Comparison of ENCODE assay signal across 8 cellular contexts in genomic region chr14:104751539-104752337, GRCh38. TPM values are rescaled to one million over a fixed set of nuclear protein-coding genes. Genes with fewer than 3 reads are reported as not detected.
DNase-seq lines count a peak whose midpoint lies in the region; ATAC-seq, FAIRE-seq and TF ChIP-seq lines count a peak whose summit lies in the region.

No MANE protein-coding gene starts in this region.

- TF ChIP-seq RAD21 in IMR-90 (IDR thresholded peaks at IDR 0.05; ENCODE audit: low read length) (no peak), K562 (CRISPR knock-in tag; conservative IDR thresholded peaks at IDR 0.05 in 1 of 2, IDR thresholded peaks at IDR 0.05 in 1 of 2) (peak in 1 of 2 experiments; percentile 51; a peak in 2 of 4 replicates)

- TF ChIP-seq EP300 in K562 (IDR thresholded peaks at IDR 0.05; ENCODE audit: low read length) = no peak

- no peak for ATAC-seq in IMR-90 (ENCODE audit: low read depth)
- ATAC-seq in K562 = peak; percentile 52
- ATAC-seq in HG02798 (IDR thresholded peaks at IDR 0.05; ENCODE audit: poor library complexity, unreplicated experiment) = no peak
- ATAC-seq in GM18873 (IDR thresholded peaks at IDR 0.05; ENCODE audit: low FRiP score, unreplicated experiment) = no peak
- ATAC-seq in HG03135 (IDR thresholded peaks at IDR 0.05; ENCODE audit: unreplicated experiment) = no peak
- ATAC-seq in GM19395 (IDR thresholded peaks at IDR 0.05; ENCODE audit: unreplicated experiment) = no peak

- no peak overlapping the region for H4K91ac ChIP-seq in IMR-90 (ENCODE audit: insufficient read depth, low read depth, low read length)

- CTCF ChIA-PET in A673 (lab: Charles Lee) = interaction anchor here (1.0 to 1.5 kb wide), 2 partner anchors 17 to 19 kb away, joined by 4 to 5 read pairs; no protein-coding TSS in a partner anchor
- CTCF ChIA-PET in IMR-90 (lab: Yijun Ruan, JAX) = no interaction called here
- CTCF ChIA-PET in K562 (lab: Yijun Ruan, JAX; ENCODE audit: low intra/inter-chr PET ratio) = no interaction called here

- BruUV-seq in A673 (replicated peaks; lab: Mats Ljungman, UMichigan) (TSS peak; percentile 71), IMR-90 (replicated peaks; lab: Mats Ljungman, UMichigan) (no TSS peak), K562 (replicated peaks; lab: Mats Ljungman, UMichigan) (no TSS peak)

- peaks cover 32% of the 10 kb centered on the region for H4K20me1 ChIP-seq in IMR-90 (ENCODE audit: insufficient read depth, low read length)
- 0 out of 2 replicates have a peak, but pooled peaks cover 8% of the 10 kb centered on the region for H4K20me1 ChIP-seq in K562 (replicated peaks; ENCODE audit: control insufficient read depth, insufficient read depth, low read length)

- H3K4me2 ChIP-seq in IMR-90 (ENCODE audit: low read depth, low read length) (peak overlapping the region; percentile 87), K562 (ENCODE audit: insufficient read depth, low read length) (peak overlapping the region; percentile 86)

- H2AK5ac ChIP-seq in IMR-90 (ENCODE audit: low read depth, low read length) = no peak overlapping the region

- no peak overlapping the region for H4K5ac ChIP-seq in IMR-90 (ENCODE audit: low read depth, low read length)

- H2BK5ac ChIP-seq in IMR-90 (ENCODE audit: low read depth, low read length, poor library complexity, severe bottlenecking) = peak overlapping the region; percentile 33

- H3K27ac ChIP-seq in A673 (ENCODE audit: low read depth, low read length, poor library complexity, severe bottlenecking) = peak overlapping the region; percentile 97
- peak overlapping the region; percentile 54; the same call in 1 of the 2 replicates for H3K27ac ChIP-seq in IMR-90 (ENCODE audit: insufficient read depth, low read length)
- peak overlapping the region; percentile 99 for H3K27ac ChIP-seq in K562 (ENCODE audit: extremely low read depth, low read depth, low read length)

- peak overlapping the region; percentile 81 for H2AK9ac ChIP-seq in IMR-90 (replicated peaks; ENCODE audit: low read depth, low read length, poor library complexity)

- H3K27me3 ChIP-seq in A673 (replicated peaks; ENCODE audit: insufficient read depth, low read depth, low read length, poor library complexity) (no peaks in the 10 kb centered on the region), IMR-90 (ENCODE audit: control insufficient read depth, insufficient read depth, low read length) (no peaks in the 10 kb centered on the region), K562 (ENCODE audit: control insufficient read depth in 2 of 2, insufficient read depth in 2 of 2, low read length in 2 of 2) (no peaks in the 10 kb centered on the region)

- H3K9me3 ChIP-seq in A673 (ENCODE audit: low read depth, low read length, poor library complexity, severe bottlenecking) (no peaks in the 10 kb centered on the region), IMR-90 (ENCODE audit: control insufficient read depth, insufficient read depth, low read length) (no peaks in the 10 kb centered on the region), K562 (replicated peaks; ENCODE audit: control insufficient read depth, insufficient read depth, low read depth, low read length) (0 out of 2 replicates have a peak, but pooled peaks cover 4% of the 10 kb centered on the region)

- no peak overlapping the region for H2BK15ac ChIP-seq in IMR-90 (ENCODE audit: low read depth, low read length)

- no peak overlapping the region for H3K27ac Mint-ChIP-seq in mesothelial cell of epicardium

- H4K8ac ChIP-seq in IMR-90 (ENCODE audit: low read depth in 2 of 2, low read length in 2 of 2) = peak overlapping the region; percentile 64 to 79; a peak in 2 of 4 replicates

- peaks cover 26% of the 10 kb centered on the region for H3K79me2 ChIP-seq in K562 (ENCODE audit: control insufficient read depth, insufficient read depth, low read length)

- H3K4me1 ChIP-seq in A673 (ENCODE audit: insufficient read depth, low read length, poor library complexity, severe bottlenecking) (peaks cover 8% of the 10 kb centered on the region), IMR-90 (ENCODE audit: control insufficient read depth, insufficient read depth, low read length) (peaks cover 25% of the 10 kb centered on the region), K562 (replicated peaks in 1 of 2; ENCODE audit: control insufficient read depth in 2 of 2, insufficient read depth in 2 of 2, low read length in 2 of 2) (peaks cover 9 to 44% of the 10 kb centered on the region in 2 experiments; a peak in 3 of 5 replicates)

- 82% methylated on average over 23 of the region's 79 CpGs; no CpG with 5 or more reads in 1 of the 2 experiments for WGBS in IMR-90 (ENCODE audit: extremely low coverage in 2 of 2, insufficient read length in 1 of 2), 2 experiments
- 2% methylated on average over 11 of the region's 79 CpGs for WGBS in K562 (ENCODE audit: insufficient coverage, low coverage, missing lambda C conversion rate)

- H3K4me3 ChIP-seq in A673 (ENCODE audit: low read depth, low read length, poor library complexity, severe bottlenecking) (peak overlapping the region; percentile 100), IMR-90 (ENCODE audit: insufficient read depth, low read depth, low read length) (peak overlapping the region; percentile 46; the same call in 1 of the 2 replicates), K562 (peak overlapping the region; percentile 98)

- no peak for DNase-seq in A673 (ENCODE audit: low spot score)
- DNase-seq in IMR-90 = no peak
- DNase-seq in K562 (ENCODE audit: extremely low read depth in 1 of 4, low spot score in 3 of 4) = peak; percentile 45 to 63 (median 55)
- DNase-seq in mesothelial cell of epicardium (ENCODE audit: low spot score in 2 of 2, unreplicated experiment in 2 of 2) = no peak

- no peak for TF ChIP-seq POLR2A in IMR-90 (IDR thresholded peaks at IDR 0.05; ENCODE audit: low read depth, low read length)
- TF ChIP-seq POLR2A in K562 (conservative IDR thresholded peaks at IDR 0.05) = no peak

- in situ Hi-C loops in IMR-90 (cut with MboI; ENCODE audit: low sequenced_read_pairs) (no loop called here), K562 (cut with MboI) (no loop called here)

- peak overlapping the region; percentile 52; the same call in 1 of the 2 replicates for H3K4ac ChIP-seq in IMR-90 (ENCODE audit: low read depth, low read length)

- no peak overlapping the region for H3K23ac ChIP-seq in IMR-90 (ENCODE audit: low read depth, low read length)

- H2BK20ac ChIP-seq in IMR-90 (ENCODE audit: low read depth, low read length) = no peak overlapping the region

- 0 out of 2 replicates have a peak overlapping the region, but pooled peaks have one; percentile 52 for H3K56ac ChIP-seq in IMR-90 (ENCODE audit: extremely low read depth, insufficient read depth, low read length)

- H3K27me3 Mint-ChIP-seq in mesothelial cell of epicardium (ENCODE audit: low read depth) = no peaks in the 10 kb centered on the region

- peak overlapping the region; percentile 65; the same call in 1 of the 2 replicates for H2BK120ac ChIP-seq in IMR-90 (ENCODE audit: low read depth, low read length)

- H3K14ac ChIP-seq in IMR-90 (replicated peaks; ENCODE audit: low read depth, low read length) = no peak overlapping the region

- no peaks in the 10 kb centered on the region for H3K9me3 Mint-ChIP-seq in mesothelial cell of epicardium

- no peak for FAIRE-seq in K562 (lab: Jason Lieb, UNC)

- peaks cover 2 to 33% of the 10 kb centered on the region in 2 experiments; a peak in 2 of 4 replicates for H3K79me1 ChIP-seq in IMR-90 (ENCODE audit: low read depth in 1 of 2, low read length in 2 of 2)

- peaks cover 11% of the 10 kb centered on the region for H3K9me1 ChIP-seq in IMR-90 (ENCODE audit: insufficient read depth, low read length)
- H3K9me1 ChIP-seq in K562 (ENCODE audit: control insufficient read depth, insufficient read depth, low read length) = no peaks in the 10 kb centered on the region

- peaks cover 30% of the 10 kb centered on the region for H3K4me1 Mint-ChIP-seq in mesothelial cell of epicardium

- peak overlapping the region; percentile 69; the same call in 1 of the 2 replicates for H3K9ac ChIP-seq in IMR-90 (ENCODE audit: low read depth, low read length)
- peak overlapping the region; percentile 92 to 94 for H3K9ac ChIP-seq in K562 (ENCODE audit: insufficient read depth in 1 of 2, low read depth in 2 of 2, low read length in 2 of 2)

- no peaks in the 10 kb centered on the region for H3K36me3 Mint-ChIP-seq in mesothelial cell of epicardium

- POLR2A ChIA-PET in A673 (lab: Charles Lee; ENCODE audit: low non-redundant PET) (interaction anchor here (0.7 to 1.1 kb wide), 2 partner anchors 59 to 73 kb away, joined by 3 to 4 read pairs; no protein-coding TSS in a partner anchor), IMR-90 (lab: Charles Lee; ENCODE audit: unreplicated experiment) (no interaction called here), K562 (lab: Yijun Ruan, JAX) (interaction anchor here (0.7 to 2.0 kb wide), 9 partner anchors 9 to 75 kb away, joined by 3 to 7 read pairs (median 4); partner anchors contain the start of gene ADSS1)

- peak overlapping the region; percentile 90 for H3K4me3 Mint-ChIP-seq in mesothelial cell of epicardium

- H3K18ac ChIP-seq in IMR-90 (ENCODE audit: low read depth, low read length) = no peak overlapping the region

- H3K36me3 ChIP-seq in A673 (ENCODE audit: insufficient read depth, low read length, poor library complexity, severe bottlenecking) = peaks cover 6% of the 10 kb centered on the region
- peaks cover 15% of the 10 kb centered on the region for H3K36me3 ChIP-seq in IMR-90 (ENCODE audit: control insufficient read depth, insufficient read depth, low read length)
- H3K36me3 ChIP-seq in K562 (ENCODE audit: control insufficient read depth, insufficient read depth, low read length) = peaks cover 22% of the 10 kb centered on the region; the same call in 2 of the 3 replicates

- H2AFZ ChIP-seq in IMR-90 (replicated peaks; ENCODE audit: low read length, poor library complexity) = peak overlapping the region; percentile 93
- H2AFZ ChIP-seq in K562 (ENCODE audit: low read depth, low read length) = peak overlapping the region; percentile 98

- intact Hi-C loops in A673 (cut with micrococcal nuclease; ENCODE audit: unreplicated experiment) = no loop called here
- intact Hi-C loops in IMR-90 (cut with micrococcal nuclease) = no loop called here
- intact Hi-C loops in K562 (cut with micrococcal nuclease) = loop anchor here (5.0 kb wide), 1 partner anchor 76 kb away; no protein-coding TSS in a partner anchor

- dilution Hi-C loops in IMR-90 (cut with HindIII; ENCODE audit: low sequenced_read_pairs, unreplicated experiment) = no loop called here

- TF ChIP-seq CTCF in A673 (conservative IDR thresholded peaks at IDR 0.05; ENCODE audit: low read depth, low read length) (no peak), IMR-90 (conservative IDR thresholded peaks at IDR 0.05; ENCODE audit: low read depth, low read length) (no peak), K562 (IDR thresholded peaks at IDR 0.05 in 2 of 3, conservative IDR thresholded peaks at IDR 0.05 in 1 of 3; ENCODE audit: insufficient read depth in 2 of 3, low read depth in 1 of 3, low read length in 3 of 3) (peak; percentile 53 to 71 (median 57); a peak in 5 of 6 replicates), mesothelial cell of epicardium (IDR thresholded peaks at IDR 0.05; ENCODE audit: unreplicated experiment) (no peak)

RNA-seq across cellular contexts. Expression of gene SIVA1, which starts 1.2 kb away (rescaled TPM):
- total RNA-seq in A673 (2021) (79.6 and 83.0 TPM in 2 replicates), IMR-90 (2012; rRNA removed) (132 and 166 TPM in 2 replicates), K562 (2014; rRNA removed) (186 and 216 TPM in 2 replicates), K562 (2014; rRNA removed; fragmentation: Illumina TruSeq; extraction: Trizol) (4.8 and 6.1 TPM in 2 replicates), K562 (2015; rRNA removed; fragmentation: Illumina TruSeq; extraction: Trizol) (55.9 and 57.8 TPM in 2 replicates), K562 (2021) (111 and 113 TPM in 2 replicates), mesothelial cell of epicardium (68.7 to 70.9 TPM (median 70.9 TPM) in 3 replicates)
- polyA plus RNA-seq in IMR-90 (2012; rRNA removed) (184 and 248 TPM in 2 replicates), K562 (2011; rRNA removed) (54.2 and 66.2 TPM in 2 replicates), K562 (2014; fragmentation: Illumina TruSeq; extraction: Trizol) (7.8 and 43.9 TPM in 2 replicates), K562 (2014; fragmentation: Nextera tagmentation; extraction: Ambion mirVana) (10 to 100 TPM in 1 of 2 experiments, 1 to 10 TPM in 1; 4.2 to 20.6 TPM), K562 (2014; rRNA removed) (138 and 148 TPM in 2 replicates)
- 392 and 403 TPM in 2 replicates for polyA plus RNA-seq in IMR-90 (2012; cell fraction: cytosol; rRNA removed)
- polyA plus RNA-seq in IMR-90 (2012; cell fraction: nucleus; rRNA removed; ENCODE audit: low replicate concordance) = 69.2 and 188 TPM in 2 replicates
- 12.2 and 40.0 TPM in 2 replicates for total RNA-seq in K562 (2011; cell fraction: chromatin; rRNA removed; ENCODE audit: low replicate concordance)
- total RNA-seq in K562 (2011; cell fraction: nucleolus; rRNA removed) = 43.4 and 62.2 TPM in 2 replicates
- total RNA-seq in K562 (2011; cell fraction: nucleoplasm; rRNA removed) = 31.2 and 34.7 TPM in 2 replicates
- 115 and 354 TPM in 2 replicates for polyA plus RNA-seq in K562 (2011; cell fraction: cytosol; rRNA removed)
- polyA plus RNA-seq in K562 (2011; cell fraction: nucleus; rRNA removed) = 75.6 and 121 TPM in 2 replicates
- polyA plus RNA-seq in K562 (2012) = 69.5 and 80.9 TPM in 2 replicates
- 6.6 and 10.6 TPM in 2 replicates for polyA minus RNA-seq in K562 (2011; rRNA and poly(A)+ RNA removed)
- polyA minus RNA-seq in K562 (2011; cell fraction: cytosol; rRNA and poly(A)+ RNA removed) = 31.0 and 34.2 TPM in 2 replicates
- polyA minus RNA-seq in K562 (2011; cell fraction: nucleus; rRNA and poly(A)+ RNA removed) = 16.2 and 20.1 TPM in 2 replicates

RNA-seq across cellular contexts. Expression of gene ADSS1, which starts 27.7 kb away (rescaled TPM):
- total RNA-seq in A673 (2021) = 0.37 and 0.52 TPM in 2 replicates
- 1.8 and 2.5 TPM in 2 replicates for total RNA-seq in IMR-90 (2012; rRNA removed)
- polyA plus RNA-seq in IMR-90 (2012; rRNA removed) = 3.9 and 5.2 TPM in 2 replicates
- polyA plus RNA-seq in IMR-90 (2012; cell fraction: cytosol; rRNA removed) = 5.9 and 6.5 TPM in 2 replicates
- 28.6 and 32.1 TPM in 2 replicates for polyA plus RNA-seq in IMR-90 (2012; cell fraction: nucleus; rRNA removed; ENCODE audit: low replicate concordance)
- total RNA-seq in K562 (2011; cell fraction: chromatin; rRNA removed; ENCODE audit: low replicate concordance) = 17.1 and 35.0 TPM in 2 replicates
- total RNA-seq in K562 (2011; cell fraction: nucleolus; rRNA removed) = 12.5 and 17.5 TPM in 2 replicates
- total RNA-seq in K562 (2011; cell fraction: nucleoplasm; rRNA removed) = 16.8 and 20.0 TPM in 2 replicates
- 4.4 and 5.9 TPM in 2 replicates for total RNA-seq in K562 (2014; rRNA removed)
- total RNA-seq in K562 (2014; rRNA removed; fragmentation: Illumina TruSeq; extraction: Trizol) = 2.0 and 2.2 TPM in 2 replicates
- total RNA-seq in K562 (2015; rRNA removed; fragmentation: Illumina TruSeq; extraction: Trizol) = 3.5 and 3.6 TPM in 2 replicates
- 4.2 and 4.9 TPM in 2 replicates for total RNA-seq in K562 (2021)
- 4.2 and 5.2 TPM in 2 replicates for polyA plus RNA-seq in K562 (2011; rRNA removed)
- polyA plus RNA-seq in K562 (2011; cell fraction: cytosol; rRNA removed) = 2.7 and 4.0 TPM in 2 replicates
- polyA plus RNA-seq in K562 (2011; cell fraction: nucleus; rRNA removed) = 39.1 and 54.9 TPM in 2 replicates
- 6.0 and 16.4 TPM in 2 replicates for polyA plus RNA-seq in K562 (2012)
- polyA plus RNA-seq in K562 (2014; fragmentation: Illumina TruSeq; extraction: Trizol) = 3.9 and 4.3 TPM in 2 replicates
- polyA plus RNA-seq in K562 (2014; fragmentation: Nextera tagmentation; extraction: Ambion mirVana) = under 1 TPM; 0.53 to 0.74 TPM
- polyA plus RNA-seq in K562 (2014; rRNA removed) = 3.6 and 5.3 TPM in 2 replicates
- 2.6 and 2.7 TPM in 2 replicates for polyA minus RNA-seq in K562 (2011; rRNA and poly(A)+ RNA removed)
- 1.3 and 1.6 TPM in 2 replicates for polyA minus RNA-seq in K562 (2011; cell fraction: cytosol; rRNA and poly(A)+ RNA removed)
- 6.4 and 9.8 TPM in 2 replicates for polyA minus RNA-seq in K562 (2011; cell fraction: nucleus; rRNA and poly(A)+ RNA removed)
- total RNA-seq in mesothelial cell of epicardium = 14.1 to 17.1 TPM (median 14.4 TPM) in 3 replicates

RNA-seq across cellular contexts. Expression of gene AKT1, which starts 43.8 kb away (rescaled TPM):
- 123 and 142 TPM in 2 replicates for total RNA-seq in A673 (2021)
- total RNA-seq in IMR-90 (2012; rRNA removed) = 182 and 193 TPM in 2 replicates
- polyA plus RNA-seq in IMR-90 (2012; rRNA removed) = 221 and 242 TPM in 2 replicates
- 248 and 535 TPM in 2 replicates for polyA plus RNA-seq in IMR-90 (2012; cell fraction: cytosol; rRNA removed)
- 317 and 551 TPM in 2 replicates for polyA plus RNA-seq in IMR-90 (2012; cell fraction: nucleus; rRNA removed; ENCODE audit: low replicate concordance)
- total RNA-seq in K562 (2011; cell fraction: chromatin; rRNA removed; ENCODE audit: low replicate concordance) = 90.8 and 209 TPM in 2 replicates
- total RNA-seq in K562 (2011; cell fraction: nucleolus; rRNA removed) = 135 and 136 TPM in 2 replicates
- 81.8 and 88.4 TPM in 2 replicates for total RNA-seq in K562 (2011; cell fraction: nucleoplasm; rRNA removed)
- 80.1 and 91.2 TPM in 2 replicates for total RNA-seq in K562 (2014; rRNA removed)
- 25.9 and 37.5 TPM in 2 replicates for total RNA-seq in K562 (2014; rRNA removed; fragmentation: Illumina TruSeq; extraction: Trizol)
- 74.5 and 75.1 TPM in 2 replicates for total RNA-seq in K562 (2015; rRNA removed; fragmentation: Illumina TruSeq; extraction: Trizol)
- 117 and 132 TPM in 2 replicates for total RNA-seq in K562 (2021)
- 71.8 and 79.3 TPM in 2 replicates for polyA plus RNA-seq in K562 (2011; rRNA removed)
- polyA plus RNA-seq in K562 (2011; cell fraction: cytosol; rRNA removed) = 96.5 and 143 TPM in 2 replicates
- polyA plus RNA-seq in K562 (2011; cell fraction: nucleus; rRNA removed) = 217 and 312 TPM in 2 replicates
- polyA plus RNA-seq in K562 (2012) = 86.9 and 120 TPM in 2 replicates
- polyA plus RNA-seq in K562 (2014; fragmentation: Illumina TruSeq; extraction: Trizol) = 82.0 and 89.7 TPM in 2 replicates
- polyA plus RNA-seq in K562 (2014; fragmentation: Nextera tagmentation; extraction: Ambion mirVana) = 1 to 10 TPM in 1 of 2 experiments, under 1 TPM in 1; 0.49 to 1.3 TPM
- 106 TPM in 2 replicates for polyA plus RNA-seq in K562 (2014; rRNA removed)
- polyA minus RNA-seq in K562 (2011; rRNA and poly(A)+ RNA removed) = 41.9 and 67.3 TPM in 2 replicates
- polyA minus RNA-seq in K562 (2011; cell fraction: cytosol; rRNA and poly(A)+ RNA removed) = 64.3 and 80.4 TPM in 2 replicates
- polyA minus RNA-seq in K562 (2011; cell fraction: nucleus; rRNA and poly(A)+ RNA removed) = 29.8 and 38.1 TPM in 2 replicates
- total RNA-seq in mesothelial cell of epicardium = 116 to 122 TPM (median 117 TPM) in 3 replicates

RNA-seq across cellular contexts. Expression of gene ZBTB42, which starts 49.2 kb away (rescaled TPM):
- 1.4 and 2.1 TPM in 2 replicates for total RNA-seq in A673 (2021)
- total RNA-seq in IMR-90 (2012; rRNA removed) = 1.1 and 1.3 TPM in 2 replicates
- polyA plus RNA-seq in IMR-90 (2012; rRNA removed) = 2.3 and 3.6 TPM in 2 replicates
- polyA plus RNA-seq in IMR-90 (2012; cell fraction: cytosol; rRNA removed) = 1.7 and 3.3 TPM in 2 replicates
- polyA plus RNA-seq in IMR-90 (2012; cell fraction: nucleus; rRNA removed; ENCODE audit: low replicate concordance) = 1.2 and 2.1 TPM in 2 replicates
- total RNA-seq in K562 (2011; cell fraction: chromatin; rRNA removed; ENCODE audit: low replicate concordance) = 3.2 and 14.3 TPM in 2 replicates
- total RNA-seq in K562 (2011; cell fraction: nucleolus; rRNA removed) = 17.5 and 19.2 TPM in 2 replicates
- total RNA-seq in K562 (2011; cell fraction: nucleoplasm; rRNA removed) = 7.6 and 8.4 TPM in 2 replicates
- total RNA-seq in K562 (2014; rRNA removed) = 5.5 and 7.2 TPM in 2 replicates
- total RNA-seq in K562 (2014; rRNA removed; fragmentation: Illumina TruSeq; extraction: Trizol) = 1.4 and 1.5 TPM in 2 replicates
- 5.1 TPM in 2 replicates for total RNA-seq in K562 (2015; rRNA removed; fragmentation: Illumina TruSeq; extraction: Trizol)
- 7.4 and 8.5 TPM in 2 replicates for total RNA-seq in K562 (2021)
- polyA plus RNA-seq in K562 (2011; rRNA removed) = 2.2 and 2.4 TPM in 2 replicates
- polyA plus RNA-seq in K562 (2011; cell fraction: cytosol; rRNA removed) = 3.5 and 9.0 TPM in 2 replicates
- polyA plus RNA-seq in K562 (2011; cell fraction: nucleus; rRNA removed) = 3.6 and 6.6 TPM in 2 replicates
- polyA plus RNA-seq in K562 (2012) = 4.5 and 5.8 TPM in 2 replicates
- 2.4 and 4.5 TPM in 2 replicates for polyA plus RNA-seq in K562 (2014; fragmentation: Illumina TruSeq; extraction: Trizol)
- polyA plus RNA-seq in K562 (2014; fragmentation: Nextera tagmentation; extraction: Ambion mirVana) = under 1 TPM; 0.03 to 0.08 TPM
- polyA plus RNA-seq in K562 (2014; rRNA removed) = 2.9 and 3.7 TPM in 2 replicates
- 2.9 and 4.9 TPM in 2 replicates for polyA minus RNA-seq in K562 (2011; rRNA and poly(A)+ RNA removed)
- 6.0 and 8.7 TPM in 2 replicates for polyA minus RNA-seq in K562 (2011; cell fraction: cytosol; rRNA and poly(A)+ RNA removed)
- polyA minus RNA-seq in K562 (2011; cell fraction: nucleus; rRNA and poly(A)+ RNA removed) = 12.0 and 13.1 TPM in 2 replicates
- 5.8 to 6.7 TPM (median 6.2 TPM) in 3 replicates for total RNA-seq in mesothelial cell of epicardium

Comparison
In these comparisons a context has a peak if more than half of its experiments do, and no peak if none do; other contexts are left out.
1. DNase-seq: peak in K562 (4 of 4); none in A673 (single experiment), IMR-90 (single experiment) and mesothelial cell of epicardium (0 of 2).
2. H3K4me3 ChIP-seq: peak in every context shown above with its lines; median percentile 100 in A673; 98 in K562; 46 in IMR-90.
3. CTCF ChIP-seq: peak in K562 (3 of 3); none in A673 (single experiment), IMR-90 (single experiment) and mesothelial cell of epicardium (single experiment).
4. Peak in every context shown above with its lines, with median percentiles within 50 percentile points of each other: H3K27ac ChIP-seq.